ENCODE assay signal across 8 cellular contexts in the genomic region with DNA sequence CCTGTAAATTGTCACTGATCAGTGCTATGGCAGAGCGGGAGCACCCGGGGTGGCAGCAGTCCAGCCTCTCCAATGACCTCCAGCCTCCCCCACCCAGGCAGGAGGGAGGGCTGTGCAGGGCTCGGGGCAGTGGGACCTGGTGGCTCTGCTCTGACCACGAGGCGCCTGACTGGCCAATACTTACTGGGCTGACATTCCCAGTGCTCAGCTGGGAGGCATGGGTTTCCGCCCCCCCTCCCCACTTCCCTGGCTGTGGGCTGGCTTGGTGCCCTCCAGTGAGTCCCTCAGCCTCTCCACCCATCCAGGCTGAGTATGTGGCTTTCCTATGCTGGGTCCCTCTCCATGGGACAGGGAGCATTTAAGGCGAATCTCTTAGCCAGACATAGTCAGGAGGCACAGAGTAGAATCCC. TPM values are rescaled to one million over a fixed set of nuclear protein-coding genes. Genes with fewer than 3 reads are reported as not detected.
DNase-seq lines count a peak whose midpoint lies in the region; ATAC-seq and TF ChIP-seq lines count a peak whose summit lies in the region.

No MANE protein-coding gene starts in this region.

- H3K9me2 ChIP-seq in PC-9 (ENCODE audit: insufficient read depth), result no peaks in the 10 kb centered on the region

- H3K9me3 ChIP-seq in PC-9 (ENCODE audit: insufficient read depth, low read depth) (no peaks in the 10 kb centered on the region), upper lobe of left lung (no peaks in the 10 kb centered on the region)

- TF ChIP-seq POLR2A in upper lobe of left lung (IDR thresholded peaks at IDR 0.05), result peak in 1 of 4 donors; percentile 62

- H3K4me2 ChIP-seq in PC-9 (peak overlapping the region; percentile 86), mesendoderm (ENCODE audit: low read length) (peak overlapping the region; percentile 90)

- POLR2A ChIA-PET in PC-9 (lab: Charles Lee; ENCODE audit: unreplicated experiment), result interaction anchor here (1.0 kb wide), 1 partner anchor 43 kb away, joined by 7 read pairs; no protein-coding TSS in a partner anchor

- H4K20me1 ChIP-seq in PC-9 (ENCODE audit: insufficient read depth), result peaks cover 22% of the 10 kb centered on the region

- no CpG with 5 or more reads among the region's 7 CpGs for WGBS in mesendoderm (ENCODE audit: extremely low coverage, insufficient coverage, low lambda C conversion rate)
- 32 to 45% methylated on average over 5 to 7 of the region's 7 CpGs for WGBS in upper lobe of left lung, 2 donors

- H2AFZ ChIP-seq in PC-9, result no peak overlapping the region

- no peak overlapping the region for H4K5ac ChIP-seq in mesendoderm (ENCODE audit: low read length)

- no TSS peak for BruUV-seq in PC-9 (replicated peaks; lab: Mats Ljungman, UMichigan)

- no peak overlapping the region for H3K23ac ChIP-seq in mesendoderm (ENCODE audit: low read length)

- H4K8ac ChIP-seq in mesendoderm (ENCODE audit: low read depth, low read length), result no peak overlapping the region

- H3K18ac ChIP-seq in mesendoderm (ENCODE audit: low read length), result no peak overlapping the region

- no peak overlapping the region for H2BK5ac ChIP-seq in mesendoderm (ENCODE audit: low read length)

- H3K4me3 ChIP-seq in AG10803 (ENCODE audit: low read length) (peak overlapping the region; percentile 88), PC-9 (peak overlapping the region; percentile 69; the same call in 1 of the 2 replicates), mesendoderm (ENCODE audit: low read length) (peak overlapping the region; percentile 5), upper lobe of left lung (peak overlapping the region; percentile 85 to 99 (median 89))

- H3K27me3 ChIP-seq in PC-9 (ENCODE audit: insufficient read depth, low read depth) (no peaks in the 10 kb centered on the region), mesendoderm (ENCODE audit: insufficient read depth, low read length, poor library complexity) (no peaks in the 10 kb centered on the region), upper lobe of left lung (no peaks in the 10 kb centered on the region)

- no peak overlapping the region for H3K4ac ChIP-seq in mesendoderm (ENCODE audit: low read depth, low read length)

- TF ChIP-seq EP300 in upper lobe of left lung (IDR thresholded peaks at IDR 0.05), result peak in 1 of 4 donors; percentile 42

- intact Hi-C loops in PC-9 (cut with micrococcal nuclease; ENCODE audit: unreplicated experiment), result no loop called here

- H3K36me3 ChIP-seq in PC-9 (ENCODE audit: low read depth), result no peaks in the 10 kb centered on the region; the same call in 1 of the 2 replicates
- peaks cover 11% of the 10 kb centered on the region for H3K36me3 ChIP-seq in mesendoderm (ENCODE audit: control insufficient read depth, insufficient read depth, low read length)
- peaks cover 0 to 49% (median 24%) of the 10 kb centered on the region in 4 donors for H3K36me3 ChIP-seq in upper lobe of left lung

- H3K4me1 ChIP-seq in PC-9 (replicated peaks; ENCODE audit: insufficient read depth) (peaks cover 38% of the 10 kb centered on the region), mesendoderm (ENCODE audit: control insufficient read depth, low read depth, low read length) (peaks cover 26% of the 10 kb centered on the region), upper lobe of left lung (peaks cover 64 to 82% (median 72%) of the 10 kb centered on the region in 4 donors)

- H3K27ac ChIP-seq in PC-9 (no peak overlapping the region), mesendoderm (ENCODE audit: low read depth, low read length) (no peak overlapping the region), upper lobe of left lung (peak overlapping the region; percentile 98 to 100 (median 98))

- no peak overlapping the region for H2BK120ac ChIP-seq in mesendoderm (ENCODE audit: low read depth, low read length)

- H3K79me1 ChIP-seq in mesendoderm (ENCODE audit: low read length), result peaks cover 9% of the 10 kb centered on the region

- CTCF ChIA-PET in PC-9 (lab: Charles Lee), result no interaction called here

- H3K79me2 ChIP-seq in PC-9 (ENCODE audit: low read depth), result peaks cover 40% of the 10 kb centered on the region
- peaks cover 37% of the 10 kb centered on the region for H3K79me2 ChIP-seq in mesendoderm (ENCODE audit: control insufficient read depth, insufficient read depth, low read length)

- TF ChIP-seq CTCF in AG10803 (conservative IDR thresholded peaks at IDR 0.05; ENCODE audit: low read length) (no peak), PC-9 (conservative IDR thresholded peaks at IDR 0.05) (no peak), upper lobe of left lung (IDR thresholded peaks at IDR 0.05) (peak in 1 of 6 experiments; percentile 12)

- ATAC-seq in upper lobe of left lung (ENCODE audit: low FRiP score in 2 of 2), result no peak

- H3F3A ChIP-seq in PC-9 (ENCODE audit: insufficient read depth, low read depth), result peaks cover 29% of the 10 kb centered on the region; the same call in 1 of the 2 replicates

- DNase-seq in AG10803 (ENCODE audit: low read depth) (peak; percentile 76), PC-9 (peak in 1 of 2 experiments; percentile 80), dermis microvascular lymphatic vessel endothelial cell (ENCODE audit: low read depth in 2 of 2) (peak; percentile 72 to 88), mesendoderm (no peak), upper lobe of left lung (peak; percentile 70 to 82), DMS 273 treated with DMSO at 0.1 percent for 48 hours (lab: John Stamatoyannopoulos, UW) (no peak), cerebellum (ENCODE audit: low spot score) (no peak), NCI-H446 (lab: John Stamatoyannopoulos, UW) (no peak)

- H2AK5ac ChIP-seq in mesendoderm (ENCODE audit: low read length), result no peak overlapping the region

- H2BK15ac ChIP-seq in mesendoderm (replicated peaks; ENCODE audit: low read depth), result no peak overlapping the region

- H3K9ac ChIP-seq in mesendoderm (ENCODE audit: low read length), result peak overlapping the region; percentile 96

- peak overlapping the region; percentile 98 for H3K56ac ChIP-seq in mesendoderm (ENCODE audit: low read length)

RNA-seq across cellular contexts. Expression of a gene that starts 2.7 kb away (rescaled TPM):
- 20.7 and 21.7 TPM in 2 replicates for total RNA-seq in PC-9 (2021)
- total RNA-seq in dermis microvascular lymphatic vessel endothelial cell, result 35.8 and 58.2 TPM in 2 replicates
- polyA plus RNA-seq in mesendoderm (2013, experiment 1 of 2), result 11.2 TPM
- 11.0 TPM for polyA plus RNA-seq in mesendoderm (2013, experiment 2 of 2)
- total RNA-seq in upper lobe of left lung, result 100 to 1,000 TPM in 3 of 6 donors, 10 to 100 TPM in 3; 67.1 to 173 (median 114) TPM
- total RNA-seq in cerebellum, result 10.7 TPM

RNA-seq across cellular contexts. Expression of a gene that starts 21.3 kb away (rescaled TPM):
- total RNA-seq in PC-9 (2021) (37.7 and 40.2 TPM in 2 replicates), dermis microvascular lymphatic vessel endothelial cell (19.8 and 30.5 TPM in 2 replicates), upper lobe of left lung (100 to 1,000 TPM in 2 of 6 donors, 10 to 100 TPM in 4; 79.2 to 348 (median 92.3) TPM), cerebellum (41.8 TPM)
- polyA plus RNA-seq in mesendoderm (2013, experiment 1 of 2), result 24.0 TPM
- 23.5 TPM for polyA plus RNA-seq in mesendoderm (2013, experiment 2 of 2)

Comparison
In these comparisons a context has a peak if more than half of its experiments do, and no peak if none do; other contexts are left out.
1. DNase-seq: peak in AG10803 (single experiment), dermis microvascular lymphatic vessel endothelial cell (2 of 2) and upper lobe of left lung (2 of 2); none in mesendoderm (single experiment), DMS 273 treated with DMSO at 0.1 percent for 48 hours (single experiment), cerebellum (single experiment) and NCI-H446 (0 of 2).
2. H3K4me3 ChIP-seq: peak in every context shown above with its lines; median percentile 89 in upper lobe of left lung; 88 in AG10803; 69 in PC-9; 5 in mesendoderm.
3. H3K27ac ChIP-seq: peak in upper lobe of left lung (4 of 4); none in PC-9 (single experiment) and mesendoderm (single experiment).